36 cellular contexts compared by ENCODE assay signal in genomic region chr11:117481036-117481435, GRCh38.
"Had no signal": no experiment of that assay in that cellular context is flagged by ENCODE, and none has a peak within 500 bp of the region (broad histone marks: within the 10 kb centered on the region; RNA-seq: fewer than 3 reads in every experiment).

No MANE protein-coding gene starts in this region.

- H3K27ac ChIP-seq: ascending aorta, cardiac muscle cell, VCaP had no signal

- H3K9me3 Mint-ChIP-seq: activated B cell treated with CpG ODN at 0.5 μM for 24 hours; activated CD4-positive, alpha-beta memory T cell treated with anti-CD3 and anti-CD28 coated beads, Interleukin-2, amount 10 ng/mL, durations not matched to agents 7 days and 5 days; activated CD4-positive, alpha-beta T cell treated with anti-CD3 and anti-CD28 coated beads, Interleukin-2, amount 10 ng/mL, durations not matched to agents 24 days and 14 days; activated naive CD4-positive, alpha-beta T cell treated with anti-CD3 and anti-CD28 coated beads, Interleukin-2, amount 10 ng/mL, durations not matched to agents 7 days and 5 days; activated naive CD4-positive, alpha-beta T cell treated with anti-CD3 and anti-CD28 coated beads, Interleukin-2, amount 50 U/mL, for 24 hours; activated naive CD8-positive, alpha-beta T cell treated with anti-CD3 and anti-CD28 coated beads, Interleukin-2, amount 10 ng/mL, durations not matched to agents 7 days and 5 days; activated naive CD8-positive, alpha-beta T cell treated with anti-CD3 and anti-CD28 coated beads, Interleukin-2, amount 50 U/mL, for 24 hours; activated T-cell treated with anti-CD3 and anti-CD28 coated beads, Interleukin-2, amount 50 U/mL, for 24 hours; activated T-helper 2 cell treated with anti-CD3 and anti-CD28 coated beads, Interferon-gamma antibody, Interleukin-2, Interleukin-4, amounts not matched to agents 10 μg/mL and 5 μg/mL and 100 μg/mL, durations not matched to agents 14 hours and 24 hours and 36 hours; central memory CD8-positive, alpha-beta T cell; T-helper 1 cell treated with Interleukin-12 subunit alpha and Interleukin-12 subunit beta and Interleukin-4 antibody, amounts not matched to agents 30 μg/mL and 1 μg/mL, for 36 hours; T-helper 2 cell treated with Interferon-gamma antibody and Interleukin-4, amounts not matched to agents 5 μg/mL and 100 μg/mL, for 36 hours had no signal

- H3K4me1 Mint-ChIP-seq: activated B cell treated with CpG ODN at 0.5 μM for 24 hours; activated CD4-positive, alpha-beta memory T cell treated with anti-CD3 and anti-CD28 coated beads, Interleukin-2, amount 10 ng/mL, durations not matched to agents 7 days and 5 days; activated CD4-positive, alpha-beta T cell treated with anti-CD3 and anti-CD28 coated beads, Interleukin-2, amount 10 ng/mL, durations not matched to agents 24 days and 14 days; activated CD8-positive, alpha-beta memory T cell treated with anti-CD3 and anti-CD28 coated beads, Interleukin-2, amount 10 ng/mL, durations not matched to agents 7 days and 5 days; activated naive CD4-positive, alpha-beta T cell treated with anti-CD3 and anti-CD28 coated beads, Interleukin-2, amount 10 ng/mL, durations not matched to agents 7 days and 5 days; activated naive CD4-positive, alpha-beta T cell treated with anti-CD3 and anti-CD28 coated beads, Interleukin-2, amount 50 U/mL, for 24 hours; activated naive CD8-positive, alpha-beta T cell treated with anti-CD3 and anti-CD28 coated beads, Interleukin-2, amount 50 U/mL, for 24 hours; central memory CD8-positive, alpha-beta T cell had no signal

- H3K36me3 Mint-ChIP-seq: activated CD8-positive, alpha-beta memory T cell treated with anti-CD3 and anti-CD28 coated beads, Interleukin-2, amount 10 ng/mL, durations not matched to agents 7 days and 5 days; activated naive CD4-positive, alpha-beta T cell treated with anti-CD3 and anti-CD28 coated beads, Interleukin-2, amount 10 ng/mL, durations not matched to agents 7 days and 5 days; activated naive CD4-positive, alpha-beta T cell treated with anti-CD3 and anti-CD28 coated beads, Interleukin-2, amount 50 U/mL, for 24 hours; activated naive CD8-positive, alpha-beta T cell; activated naive CD8-positive, alpha-beta T cell treated with anti-CD3 and anti-CD28 coated beads, Interleukin-2, amount 10 ng/mL, durations not matched to agents 7 days and 5 days had no signal

- DNase-seq: activated B cell treated with CpG ODN at 0.5 μM for 24 hours; activated CD4-positive, alpha-beta memory T cell treated with anti-CD3 and anti-CD28 coated beads, Interleukin-2, amount 10 ng/mL, durations not matched to agents 7 days and 5 days; activated CD4-positive, alpha-beta T cell treated with anti-CD3 and anti-CD28 coated beads for 4 hours; activated CD4-positive, alpha-beta T cell treated with anti-CD3 and anti-CD28 coated beads, Interleukin-2, amount 10 ng/mL, durations not matched to agents 24 days and 14 days; activated CD4-positive, alpha-beta T cell treated with anti-CD3 and anti-CD28 coated beads, Interleukin-2, amount 50 U/mL, for 1 hour; activated CD4-positive, alpha-beta T cell treated with anti-CD3 and anti-CD28 coated beads, Interleukin-2, amount 50 U/mL, for 4 hours; activated CD4-positive, CD25-positive, alpha-beta regulatory T cell treated with anti-CD3 and anti-CD28 coated beads, Interleukin-2, amount 50 U/mL, for 72 hours; activated CD8-positive, alpha-beta memory T cell treated with anti-CD3 and anti-CD28 coated beads for 24 hours; activated CD8-positive, alpha-beta memory T cell treated with anti-CD3 and anti-CD28 coated beads, Interleukin-2, amount 10 ng/mL, durations not matched to agents 7 days and 5 days; activated CD8-positive, alpha-beta memory T cell treated with anti-CD3 and anti-CD28 coated beads, Interleukin-2, amount 50 U/mL, for 48 hours; activated CD8-positive, alpha-beta T cell treated with anti-CD3 and anti-CD28 coated beads, Interleukin-2, amount 10 ng/mL, durations not matched to agents 7 days and 5 days; activated effector memory CD4-positive, alpha-beta T cell treated with Interleukin-2 at 50 U/mL for 16 hours; activated gamma-delta T cell; activated naive CD4-positive, alpha-beta T cell treated with anti-CD3 and anti-CD28 coated beads, Interleukin-2, amount 10 ng/mL, durations not matched to agents 7 days and 5 days; activated naive CD4-positive, alpha-beta T cell treated with Interleukin-2 at 50 U/mL for 16 hours; activated naive CD8-positive, alpha-beta T cell treated with anti-CD3 and anti-CD28 coated beads, Interleukin-2, amount 10 ng/mL, durations not matched to agents 7 days and 5 days; activated naive CD8-positive, alpha-beta T cell treated with anti-CD3 and anti-CD28 coated beads, Interleukin-2, amount 50 U/mL, for 24 hours; activated T-cell treated with anti-CD3 and anti-CD28 coated beads, Interleukin-2, amount 50 U/mL, for 24 hours; activated T-cell treated with anti-CD3 and anti-CD28 coated beads, Interleukin-2, amount 50 U/mL, for 48 hours; amygdala; anterior cingulate cortex; caudate nucleus; cerebellar nuclear complex; T-helper 1 cell; T-helper 2 cell; T-helper 9 cell had no signal

- ATAC-seq: activated CD8-positive, alpha-beta memory T cell treated with anti-CD3 and anti-CD28 coated beads, Interleukin-2, amount 10 ng/mL, durations not matched to agents 7 days and 5 days; activated CD8-positive, alpha-beta T cell treated with anti-CD3 and anti-CD28 coated beads, Interleukin-2, amount 10 ng/mL, durations not matched to agents 7 days and 5 days; activated naive CD8-positive, alpha-beta T cell treated with anti-CD3 and anti-CD28 coated beads, Interleukin-2, amount 50 U/mL, for 24 hours had no signal

- H3K27me3 Mint-ChIP-seq: activated CD4-positive, alpha-beta memory T cell treated with anti-CD3 and anti-CD28 coated beads, Interleukin-2, amount 10 ng/mL, durations not matched to agents 7 days and 5 days; activated CD8-positive, alpha-beta memory T cell treated with anti-CD3 and anti-CD28 coated beads, Interleukin-2, amount 10 ng/mL, durations not matched to agents 7 days and 5 days; activated naive CD8-positive, alpha-beta T cell; activated T-cell treated with anti-CD3 and anti-CD28 coated beads, Interleukin-2, amount 50 U/mL, for 24 hours; brain had no signal

- H3K4me1 ChIP-seq: ascending aorta had no signal

- H3K4me3 Mint-ChIP-seq: activated B cell treated with CpG ODN at 0.5 μM for 24 hours; activated CD4-positive, alpha-beta memory T cell treated with anti-CD3 and anti-CD28 coated beads, Interleukin-2, amount 10 ng/mL, durations not matched to agents 7 days and 5 days; activated CD4-positive, alpha-beta T cell treated with anti-CD3 and anti-CD28 coated beads, Interleukin-2, amount 10 ng/mL, durations not matched to agents 24 days and 14 days; activated CD8-positive, alpha-beta memory T cell treated with anti-CD3 and anti-CD28 coated beads, Interleukin-2, amount 10 ng/mL, durations not matched to agents 7 days and 5 days; activated CD8-positive, alpha-beta T cell treated with anti-CD3 and anti-CD28 coated beads, Interleukin-2, amount 10 ng/mL, durations not matched to agents 7 days and 5 days; activated naive CD4-positive, alpha-beta T cell treated with anti-CD3 and anti-CD28 coated beads, Interleukin-2, amount 10 ng/mL, durations not matched to agents 7 days and 5 days; activated naive CD4-positive, alpha-beta T cell treated with anti-CD3 and anti-CD28 coated beads, Interleukin-2, amount 50 U/mL, for 24 hours; activated naive CD8-positive, alpha-beta T cell; activated naive CD8-positive, alpha-beta T cell treated with anti-CD3 and anti-CD28 coated beads, Interleukin-2, amount 10 ng/mL, durations not matched to agents 7 days and 5 days; activated naive CD8-positive, alpha-beta T cell treated with anti-CD3 and anti-CD28 coated beads, Interleukin-2, amount 50 U/mL, for 24 hours; activated T-cell treated with anti-CD3 and anti-CD28 coated beads, Interleukin-2, amount 50 U/mL, for 24 hours; brain; central memory CD8-positive, alpha-beta T cell; T-helper 1 cell treated with Interleukin-12 subunit alpha and Interleukin-12 subunit beta and Interleukin-4 antibody, amounts not matched to agents 30 μg/mL and 1 μg/mL, for 36 hours; T-helper 2 cell treated with Interferon-gamma antibody and Interleukin-4, amounts not matched to agents 5 μg/mL and 100 μg/mL, for 36 hours had no signal

- H3K27ac Mint-ChIP-seq: activated B cell treated with CpG ODN at 0.5 μM for 24 hours; activated CD4-positive, alpha-beta memory T cell treated with anti-CD3 and anti-CD28 coated beads, Interleukin-2, amount 10 ng/mL, durations not matched to agents 7 days and 5 days; activated CD4-positive, alpha-beta T cell treated with anti-CD3 and anti-CD28 coated beads, Interleukin-2, amount 10 ng/mL, durations not matched to agents 24 days and 14 days; activated CD8-positive, alpha-beta memory T cell treated with anti-CD3 and anti-CD28 coated beads, Interleukin-2, amount 10 ng/mL, durations not matched to agents 7 days and 5 days; activated CD8-positive, alpha-beta T cell treated with anti-CD3 and anti-CD28 coated beads, Interleukin-2, amount 10 ng/mL, durations not matched to agents 7 days and 5 days; activated naive CD4-positive, alpha-beta T cell treated with anti-CD3 and anti-CD28 coated beads, Interleukin-2, amount 50 U/mL, for 24 hours; activated naive CD8-positive, alpha-beta T cell; activated naive CD8-positive, alpha-beta T cell treated with anti-CD3 and anti-CD28 coated beads, Interleukin-2, amount 10 ng/mL, durations not matched to agents 7 days and 5 days; activated naive CD8-positive, alpha-beta T cell treated with anti-CD3 and anti-CD28 coated beads, Interleukin-2, amount 50 U/mL, for 24 hours; activated T-cell treated with anti-CD3 and anti-CD28 coated beads, Interleukin-2, amount 50 U/mL, for 24 hours; activated T-helper 2 cell treated with anti-CD3 and anti-CD28 coated beads, Interferon-gamma antibody, Interleukin-2, Interleukin-4, amounts not matched to agents 10 μg/mL and 5 μg/mL and 100 μg/mL, durations not matched to agents 14 hours and 24 hours and 36 hours; T-helper 1 cell treated with Interleukin-12 subunit alpha and Interleukin-12 subunit beta and Interleukin-4 antibody, amounts not matched to agents 30 μg/mL and 1 μg/mL, for 36 hours; T-helper 2 cell treated with Interferon-gamma antibody and Interleukin-4, amounts not matched to agents 5 μg/mL and 100 μg/mL, for 36 hours had no signal

- H3K9me3 ChIP-seq: ascending aorta had no signal

- H3K36me3 ChIP-seq: ascending aorta, cardiac muscle cell had no signal

- H3K27me3 ChIP-seq: ascending aorta, cardiac muscle cell had no signal

- H3K4me3 ChIP-seq: ascending aorta, cardiac muscle cell had no signal
